In genomic region chr3:169966086-169966950, GRCh38 we compare ENCODE assay signal across 7 cellular contexts. TPM values are rescaled to one million over a fixed set of nuclear protein-coding genes. Genes with fewer than 3 reads are reported as not detected.
DNase-seq lines count a peak whose midpoint lies in the region; ATAC-seq, FAIRE-seq and TF ChIP-seq lines count a peak whose summit lies in the region.

TSS of gene SEC62 (plus strand) at chr3:169966807. CDS start at chr3:169966823, 16 bp downstream.

- FAIRE-seq in astrocyte (lab: Jason Lieb, UNC): no peak

- peaks cover 8% of the 10 kb centered on the region for H3K9me3 Mint-ChIP-seq in T-helper 2 cell treated with Interferon-gamma antibody and Interleukin-4, amounts not matched to agents 5 μg/mL and 100 μg/mL, for 36 hours
- H3K9me3 Mint-ChIP-seq in astrocyte (ENCODE audit: unreplicated experiment): peaks cover 3% of the 10 kb centered on the region

- 6% methylated on average over 36 of the region's 47 CpGs for WGBS in hepatocyte (ENCODE audit: low lambda C conversion rate, missing lambda C conversion rate)

- H3K27me3 ChIP-seq in astrocyte (ENCODE audit: insufficient read depth, low read length) (no peaks in the 10 kb centered on the region), hepatocyte (no peaks in the 10 kb centered on the region)

- H3K4me2 ChIP-seq in astrocyte (ENCODE audit: low read length) (peak within 1 kb of the TSS; percentile 84), hepatocyte (peak within 1 kb of the TSS; percentile 85)

- H3K9me3 ChIP-seq in astrocyte (ENCODE audit: insufficient read depth, low read depth, low read length) (no peaks in the 10 kb centered on the region), hepatocyte (ENCODE audit: low read depth) (no peaks in the 10 kb centered on the region)

- no peaks in the 10 kb centered on the region for H3K36me3 ChIP-seq in astrocyte (ENCODE audit: insufficient read depth, low read length)
- no peaks in the 10 kb centered on the region for H3K36me3 ChIP-seq in hepatocyte (replicated peaks; ENCODE audit: insufficient read depth, low read depth)

- H3K27me3 Mint-ChIP-seq in T-helper 2 cell treated with Interferon-gamma antibody and Interleukin-4, amounts not matched to agents 5 μg/mL and 100 μg/mL, for 36 hours (ENCODE audit: low read depth): peaks cover 4% of the 10 kb centered on the region
- no peaks in the 10 kb centered on the region for H3K27me3 Mint-ChIP-seq in astrocyte (ENCODE audit: low read depth, unreplicated experiment)

- ATAC-seq in GM18505 (IDR thresholded peaks at IDR 0.05; ENCODE audit: unreplicated experiment): peak; percentile 85
- peak; percentile 90 for ATAC-seq in HG02973 (IDR thresholded peaks at IDR 0.05; ENCODE audit: unreplicated experiment)

- H4K20me1 ChIP-seq in astrocyte (ENCODE audit: insufficient read depth, low read length): peaks cover 40% of the 10 kb centered on the region
- H4K20me1 ChIP-seq in hepatocyte (ENCODE audit: insufficient read depth, poor library complexity, severe bottlenecking): peaks cover 38% of the 10 kb centered on the region

- H3K27ac ChIP-seq in astrocyte (ENCODE audit: low read depth, low read length) (peak within 1 kb of the TSS; percentile 90), hepatocyte (peak within 1 kb of the TSS; percentile 96)

- TF ChIP-seq CTCF in astrocyte (IDR thresholded peaks at IDR 0.05; ENCODE audit: insufficient read depth, low read depth, low read length): peak; percentile 18
- TF ChIP-seq CTCF in hepatocyte (IDR thresholded peaks at IDR 0.05; ENCODE audit: poor library complexity): peak; percentile 38

- H3K79me2 ChIP-seq in astrocyte (ENCODE audit: insufficient read depth, low read length) (peaks cover 53% of the 10 kb centered on the region), hepatocyte (peaks cover 44% of the 10 kb centered on the region)

- H3K27ac Mint-ChIP-seq in T-helper 2 cell treated with Interferon-gamma antibody and Interleukin-4, amounts not matched to agents 5 μg/mL and 100 μg/mL, for 36 hours: peak within 1 kb of the TSS; percentile 99
- peak within 1 kb of the TSS; percentile 99 for H3K27ac Mint-ChIP-seq in astrocyte (ENCODE audit: unreplicated experiment)

- H3K4me3 ChIP-seq in astrocyte (ENCODE audit: insufficient read depth, low read depth, low read length): peak within 1 kb of the TSS; percentile 85
- peak within 1 kb of the TSS; percentile 56 for H3K4me3 ChIP-seq in hepatocyte

- peak within 1 kb of the TSS; percentile 95 for H3K9ac ChIP-seq in astrocyte (ENCODE audit: low read length)

- peak within 1 kb of the TSS; percentile 96 for H3K4me3 Mint-ChIP-seq in T-helper 2 cell treated with Interferon-gamma antibody and Interleukin-4, amounts not matched to agents 5 μg/mL and 100 μg/mL, for 36 hours
- peak within 1 kb of the TSS; percentile 89 for H3K4me3 Mint-ChIP-seq in astrocyte (ENCODE audit: unreplicated experiment)

- no peaks in the 10 kb centered on the region for H3K9me2 ChIP-seq in hepatocyte (replicated peaks; ENCODE audit: insufficient read depth)

- H3K36me3 Mint-ChIP-seq in T-helper 2 cell treated with Interferon-gamma antibody and Interleukin-4, amounts not matched to agents 5 μg/mL and 100 μg/mL, for 36 hours (ENCODE audit: low read depth): peaks cover 11% of the 10 kb centered on the region
- no peaks in the 10 kb centered on the region for H3K36me3 Mint-ChIP-seq in astrocyte (ENCODE audit: low read depth, unreplicated experiment)

- H3K4me1 ChIP-seq in astrocyte (ENCODE audit: insufficient read depth, low read length) (peaks cover 16% of the 10 kb centered on the region), hepatocyte (ENCODE audit: insufficient read depth) (peaks cover 17% of the 10 kb centered on the region)

- TF ChIP-seq POLR2A in GM18505 (IDR thresholded peaks at IDR 0.05; ENCODE audit: borderline replicate concordance, extremely low read depth, insufficient read depth, insufficient read length): peak; percentile 89

- H2AFZ ChIP-seq in astrocyte (ENCODE audit: low read depth, low read length): peak within 1 kb of the TSS; percentile 90
- peak within 1 kb of the TSS; percentile 92 for H2AFZ ChIP-seq in hepatocyte

- peak; percentile 88 to 90 for DNase-seq in NCI-H1930 (lab: John Stamatoyannopoulos, UW)
- peak; percentile 90 for DNase-seq in T-helper 2 cell treated with Interferon-gamma antibody and Interleukin-4, amounts not matched to agents 5 μg/mL and 100 μg/mL, for 36 hours (ENCODE audit: low spot score)
- peak; percentile 76 for DNase-seq in astrocyte (ENCODE audit: low read depth)
- DNase-seq in hepatocyte (ENCODE audit: low spot score): peak; percentile 97
- DNase-seq in retina: peak; percentile 97

- peaks cover 33% of the 10 kb centered on the region for H3K4me1 Mint-ChIP-seq in T-helper 2 cell treated with Interferon-gamma antibody and Interleukin-4, amounts not matched to agents 5 μg/mL and 100 μg/mL, for 36 hours (ENCODE audit: low read depth)
- peaks cover 17% of the 10 kb centered on the region for H3K4me1 Mint-ChIP-seq in astrocyte (ENCODE audit: low read depth, unreplicated experiment)

RNA-seq across cellular contexts. Expression of gene SEC62, which starts in this region (rescaled TPM):
- total RNA-seq in astrocyte (117 and 122 TPM in 2 replicates), hepatocyte (45.4 and 48.7 TPM in 2 replicates)
- 138 and 147 TPM in 2 replicates for polyA plus RNA-seq in hepatocyte

Comparison
In these comparisons a context has a peak if more than half of its experiments do, and no peak if none do; other contexts are left out.
1. Peak in every context shown above with its lines: DNase-seq, ATAC-seq, H3K4me3 ChIP-seq and H3K27ac ChIP-seq.